ENCODE assay signal across 10 cellular contexts in the genomic region with DNA sequence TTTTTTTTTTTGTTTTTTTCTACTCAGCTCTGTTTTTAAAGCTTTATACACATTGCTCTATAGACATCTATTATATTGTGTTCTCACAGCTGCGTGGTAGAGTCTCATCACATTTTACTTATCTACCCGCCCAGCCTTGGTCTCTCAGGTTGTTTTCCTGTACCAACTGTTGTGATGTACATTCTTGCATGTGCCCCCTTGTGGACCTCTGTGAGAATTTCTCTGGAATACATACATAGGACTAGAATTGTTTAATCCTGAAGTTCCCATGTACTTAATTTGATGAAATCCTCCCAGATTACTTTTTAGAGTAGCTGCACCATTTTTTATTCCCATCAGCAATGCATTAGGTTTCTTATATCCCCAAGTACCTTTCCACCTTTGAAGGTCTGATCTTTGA. TPM values are rescaled to one million over a fixed set of nuclear protein-coding genes. Genes with fewer than 3 reads are reported as not detected.
DNase-seq lines count a peak whose midpoint lies in the region; ATAC-seq and TF ChIP-seq lines count a peak whose summit lies in the region.
"Had no signal": no experiment of that assay in that cellular context is flagged by ENCODE, and none has a peak within 500 bp of the region (broad histone marks: within the 10 kb centered on the region; RNA-seq: fewer than 3 reads in every experiment).

No MANE protein-coding gene starts in this region.

- no peaks in the 10 kb centered on the region for H3K9me2 ChIP-seq in PC-9 (ENCODE audit: insufficient read depth)

- no peak overlapping the region for H3K4me3 Mint-ChIP-seq in naive thymus-derived CD8-positive, alpha-beta T cell
- H3K4me3 Mint-ChIP-seq: IgD-negative memory B cell, memory B cell had no signal

- no peaks in the 10 kb centered on the region for H3K4me1 Mint-ChIP-seq in naive thymus-derived CD8-positive, alpha-beta T cell
- H3K4me1 Mint-ChIP-seq: memory B cell had no signal

- no peaks in the 10 kb centered on the region for H3K36me3 Mint-ChIP-seq in naive thymus-derived CD8-positive, alpha-beta T cell
- H3K36me3 Mint-ChIP-seq: IgD-negative memory B cell, memory B cell had no signal

- H3K36me3 ChIP-seq in PC-9 (ENCODE audit: low read depth) = no peaks in the 10 kb centered on the region

- CTCF ChIA-PET in PC-9 (lab: Charles Lee) = interaction anchor here (1.4 kb wide), 1 partner anchor 282 kb away, joined by 4 read pairs; no protein-coding TSS in a partner anchor

- no peaks in the 10 kb centered on the region for H4K20me1 ChIP-seq in PC-9 (ENCODE audit: insufficient read depth)

- H3K27me3 ChIP-seq in PC-9 (ENCODE audit: insufficient read depth, low read depth) = no peaks in the 10 kb centered on the region

- DNase-seq in DMS153 (lab: John Stamatoyannopoulos, UW) (peak; percentile 7), PC-9 (peak in 1 of 2 experiments; percentile 2), foreskin melanocyte (peak; percentile 32), substantia nigra (lab: John Stamatoyannopoulos, UW) (no peak), NCI-H187 treated with DMSO at 0.1 percent for 48 hours (lab: John Stamatoyannopoulos, UW) (no peak)
- DNase-seq in naive thymus-derived CD8-positive, alpha-beta T cell = no peak

- H3K79me2 ChIP-seq in PC-9 (ENCODE audit: low read depth) = no peaks in the 10 kb centered on the region

- no peak overlapping the region for H2AFZ ChIP-seq in PC-9

- no peak overlapping the region for H3K4me2 ChIP-seq in PC-9

- H3K27ac ChIP-seq in PC-9 (no peak overlapping the region), substantia nigra (ENCODE audit: low read depth, low read length, poor library complexity, severe bottlenecking) (no peak overlapping the region)

- no TSS peak for BruUV-seq in PC-9 (replicated peaks; lab: Mats Ljungman, UMichigan)

- no peak overlapping the region for H3K4me3 ChIP-seq in PC-9

- H3F3A ChIP-seq in PC-9 (ENCODE audit: insufficient read depth, low read depth) = no peaks in the 10 kb centered on the region

- H3K27ac Mint-ChIP-seq in naive thymus-derived CD8-positive, alpha-beta T cell = no peak overlapping the region
- H3K27ac Mint-ChIP-seq: IgD-negative memory B cell, memory B cell had no signal

- peaks cover 0 to 1% (median 0%) of the 10 kb centered on the region in 5 donors for H3K27me3 Mint-ChIP-seq in naive thymus-derived CD8-positive, alpha-beta T cell
- H3K27me3 Mint-ChIP-seq: IgD-negative memory B cell had no signal

- H3K4me1 ChIP-seq in PC-9 (replicated peaks; ENCODE audit: insufficient read depth) = no peaks in the 10 kb centered on the region

- peak; percentile 65 for TF ChIP-seq CTCF in PC-9 (conservative IDR thresholded peaks at IDR 0.05)

- POLR2A ChIA-PET in PC-9 (lab: Charles Lee; ENCODE audit: unreplicated experiment) = no interaction called here
- POLR2A ChIA-PET in naive thymus-derived CD8-positive, alpha-beta T cell (lab: Charles Lee) = no interaction called here

- peak; percentile 52 for ATAC-seq in HG02623 (IDR thresholded peaks at IDR 0.05; ENCODE audit: unreplicated experiment)
- ATAC-seq in GM21576 (IDR thresholded peaks at IDR 0.05; ENCODE audit: unreplicated experiment) = no peak
- ATAC-seq in naive thymus-derived CD8-positive, alpha-beta T cell = no peak

- intact Hi-C loops in PC-9 (cut with micrococcal nuclease; ENCODE audit: unreplicated experiment) = loop anchor here (2.0 kb wide), 1 partner anchor 281 kb away; no protein-coding TSS in a partner anchor

- peaks cover 0 to 12% (median 0%) of the 10 kb centered on the region in 9 donors for H3K9me3 Mint-ChIP-seq in naive thymus-derived CD8-positive, alpha-beta T cell
- H3K9me3 Mint-ChIP-seq: IgD-negative memory B cell, memory B cell had no signal

- no peaks in the 10 kb centered on the region for H3K9me3 ChIP-seq in PC-9 (ENCODE audit: insufficient read depth, low read depth)

RNA-seq across cellular contexts. Expression of a gene that starts 40.4 kb away (rescaled TPM):
- not detected in 2 replicates for total RNA-seq in PC-9 (2021)
- total RNA-seq in naive thymus-derived CD8-positive, alpha-beta T cell = not detected
- polyA plus RNA-seq in naive thymus-derived CD8-positive, alpha-beta T cell = not detected
- polyA plus RNA-seq: IgD-negative memory B cell had no signal

Comparison
In these comparisons a context has a peak if more than half of its experiments do, and no peak if none do; other contexts are left out.
1. DNase-seq: peak in DMS153 (single experiment) and foreskin melanocyte (single experiment); none in substantia nigra (0 of 49), NCI-H187 treated with DMSO at 0.1 percent for 48 hours (single experiment) and naive thymus-derived CD8-positive, alpha-beta T cell (0 of 10).